In the genomic region with DNA sequence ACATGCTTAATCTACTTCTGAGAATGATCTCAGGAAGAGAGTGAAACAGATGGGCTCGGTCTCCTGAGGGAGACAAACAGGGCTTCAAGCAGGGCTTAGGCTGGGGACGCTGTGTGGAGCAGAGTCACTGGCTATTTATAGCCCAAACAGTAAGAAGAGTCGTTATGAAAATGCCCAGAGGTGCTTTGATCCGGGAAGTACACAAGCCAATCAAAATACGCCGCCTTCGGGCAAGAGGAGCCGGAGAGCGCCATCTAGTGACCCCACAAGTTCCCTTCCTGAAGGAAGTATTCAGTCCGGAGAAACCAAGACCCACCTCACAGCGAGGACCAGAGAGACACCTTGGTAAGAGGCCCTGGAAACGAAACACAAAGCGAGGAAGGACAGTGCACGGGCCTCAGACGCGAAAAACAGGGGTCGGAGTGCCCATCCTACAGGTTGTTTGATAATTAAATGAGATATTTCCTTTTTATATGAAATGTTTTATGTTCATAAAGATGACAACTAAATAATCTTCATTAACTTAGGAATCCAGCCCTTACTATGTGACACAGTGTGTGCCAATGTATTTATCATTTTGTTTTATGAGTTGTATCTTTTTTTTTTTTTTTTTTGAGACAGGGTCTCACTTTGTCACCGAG, we compare ENCODE assay signal across 8 cellular contexts. TPM values are rescaled to one million over a fixed set of nuclear protein-coding genes. Genes with fewer than 3 reads are reported as not detected.
DNase-seq lines count a peak whose midpoint lies in the region; ATAC-seq and TF ChIP-seq lines count a peak whose summit lies in the region.

No MANE protein-coding gene starts in this region.

- peaks cover 11 to 12% of the 10 kb centered on the region in 2 donors for H3K4me1 Mint-ChIP-seq in natural killer cell
- peaks cover 19% of the 10 kb centered on the region for H3K4me1 Mint-ChIP-seq in stimulated activated effector memory CD8-positive, alpha-beta T cell treated with anti-CD3 and anti-CD28 coated beads, Interleukin-12 subunit alpha, Interleukin-12 subunit beta, amount 100 ng/mL, for 72 hours

- peaks cover 0 to 4% of the 10 kb centered on the region in 2 donors for H3K9me3 Mint-ChIP-seq in natural killer cell
- no peaks in the 10 kb centered on the region for H3K9me3 Mint-ChIP-seq in stimulated activated effector memory CD8-positive, alpha-beta T cell treated with anti-CD3 and anti-CD28 coated beads, Interleukin-12 subunit alpha, Interleukin-12 subunit beta, amount 100 ng/mL, for 72 hours

- TF ChIP-seq CTCF in natural killer cell (IDR thresholded peaks at IDR 0.05): peak; percentile 77

- peak overlapping the region; percentile 1 to 52 for H3K27ac Mint-ChIP-seq in natural killer cell
- H3K27ac Mint-ChIP-seq in stimulated activated effector memory CD8-positive, alpha-beta T cell treated with anti-CD3 and anti-CD28 coated beads, Interleukin-12 subunit alpha, Interleukin-12 subunit beta, amount 100 ng/mL, for 72 hours: peak overlapping the region; percentile 91

- H3K36me3 Mint-ChIP-seq in natural killer cell: no peaks in the 10 kb centered on the region
- H3K36me3 Mint-ChIP-seq in stimulated activated effector memory CD8-positive, alpha-beta T cell treated with anti-CD3 and anti-CD28 coated beads, Interleukin-12 subunit alpha, Interleukin-12 subunit beta, amount 100 ng/mL, for 72 hours: peaks cover 7% of the 10 kb centered on the region

- DNase-seq in DMS79 (lab: John Stamatoyannopoulos, UW) (peak; percentile 76), KG1 (lab: John Stamatoyannopoulos, UW) (peak; percentile 64), OCI-M1 (lab: John Stamatoyannopoulos, UW) (peak; percentile 97), activated T-cell treated with anti-CD3 and anti-CD28 coated beads for 24 hours (ENCODE audit: low read depth) (peak; percentile 73), natural killer cell (peak; percentile 63)
- DNase-seq in stimulated activated effector memory CD8-positive, alpha-beta T cell treated with anti-CD3 and anti-CD28 coated beads, Interleukin-12 subunit alpha, Interleukin-12 subunit beta, amount 100 ng/mL, for 72 hours (ENCODE audit: low spot score in 2 of 2): peak; percentile 77 to 86

- intact Hi-C loops in natural killer cell (cut with micrococcal nuclease): loop anchor here (1.0 kb wide), 1 partner anchor 202 kb away; no protein-coding TSS in a partner anchor

- ATAC-seq in GM21723 (IDR thresholded peaks at IDR 0.05; ENCODE audit: unreplicated experiment): peak; percentile 95
- ATAC-seq in esophagus mucosa: peak; percentile 87
- ATAC-seq in natural killer cell: peak; percentile 96 to 98 (median 96)
- peak; percentile 99 for ATAC-seq in stimulated activated effector memory CD8-positive, alpha-beta T cell treated with anti-CD3 and anti-CD28 coated beads, Interleukin-12 subunit alpha, Interleukin-12 subunit beta, amount 100 ng/mL, for 72 hours

- H3K27me3 Mint-ChIP-seq in natural killer cell (ENCODE audit: low read depth in 2 of 2): peaks cover 0 to 2% of the 10 kb centered on the region in 2 donors

- H3K4me3 Mint-ChIP-seq in natural killer cell: peak overlapping the region; percentile 82
- peak overlapping the region; percentile 60 for H3K4me3 Mint-ChIP-seq in stimulated activated effector memory CD8-positive, alpha-beta T cell treated with anti-CD3 and anti-CD28 coated beads, Interleukin-12 subunit alpha, Interleukin-12 subunit beta, amount 100 ng/mL, for 72 hours

RNA-seq across cellular contexts. Expression of a gene that starts 25.0 kb away (rescaled TPM):
- 2.8 TPM for total RNA-seq in esophagus mucosa
- total RNA-seq in natural killer cell: 10 to 100 TPM in 1 of 3 donors, 1 to 10 TPM in 2; 5.3 to 24.8 (median 9.2) TPM

Comparison
In these comparisons a context has a peak if more than half of its experiments do, and no peak if none do; other contexts are left out.
1. Peak in every context shown above with its lines: DNase-seq and ATAC-seq.